In the genomic region with DNA sequence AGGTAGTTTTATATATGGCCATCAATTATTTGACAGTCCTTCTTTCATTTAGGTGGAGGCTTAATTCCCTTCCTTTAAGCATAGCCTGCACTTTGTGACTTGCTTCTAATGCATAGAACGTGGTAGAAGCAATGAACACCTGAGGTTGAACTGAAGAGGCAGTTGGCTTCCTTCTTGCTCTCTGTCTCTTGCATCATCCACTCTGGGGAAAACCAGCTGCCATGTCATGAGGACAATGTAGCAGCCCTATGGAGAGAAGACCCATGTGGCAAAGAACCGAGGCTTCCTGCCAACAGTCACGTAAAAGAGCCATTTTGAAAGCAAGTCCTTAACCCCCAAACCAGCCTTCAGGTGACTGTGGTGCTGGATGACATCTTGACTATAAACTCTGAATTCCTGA, we compare ENCODE assay signal across 14 cellular contexts. TPM values are rescaled to one million over a fixed set of nuclear protein-coding genes. Genes with fewer than 3 reads are reported as not detected.
"Had no signal": no experiment of that assay in that cellular context is flagged by ENCODE, and none has a peak within 500 bp of the region (broad histone marks: within the 10 kb centered on the region; RNA-seq: fewer than 3 reads in every experiment).

No MANE protein-coding gene starts in this region.

- H3K4me3 Mint-ChIP-seq: activated T-cell treated with anti-CD3 and anti-CD28 coated beads, Interleukin-2, amount 50 U/mL, for 4 hours; brain; neural crest cell had no signal

- H3K36me3 ChIP-seq: heart right ventricle, ovary, thyroid gland, uterus had no signal

- H3K36me3 Mint-ChIP-seq: activated naive CD4-positive, alpha-beta T cell treated with anti-CD3 and anti-CD28 coated beads, Interleukin-2, amount 50 U/mL, for 72 hours had no signal

- H3K27ac Mint-ChIP-seq: activated naive CD4-positive, alpha-beta T cell treated with anti-CD3 and anti-CD28 coated beads, Interleukin-2, amount 50 U/mL, for 72 hours had no signal

- H3K27me3 ChIP-seq: heart right ventricle, ovary, thyroid gland, uterus had no signal

- H3K9me3 Mint-ChIP-seq: activated naive CD4-positive, alpha-beta T cell treated with anti-CD3 and anti-CD28 coated beads, Interleukin-2, amount 50 U/mL, for 72 hours; neural crest cell had no signal

- FAIRE-seq: frontal cortex had no signal

- H3K27ac ChIP-seq: heart right ventricle, ovary, thyroid gland, uterus had no signal

- H3K9me3 ChIP-seq: ovary, thyroid gland, uterus had no signal

- H3K4me3 ChIP-seq: heart right ventricle, ovary, thyroid gland, uterus had no signal

- DNase-seq: activated effector memory CD4-positive, alpha-beta T cell treated with anti-CD3 and anti-CD28 coated beads, Interleukin-2, amount 50 U/mL, for 16 hours; activated T-cell treated with anti-CD3 and anti-CD28 coated beads, Interleukin-2, amount 50 U/mL, for 4 hours; amygdala; effector memory CD4-positive, alpha-beta T cell; heart right ventricle; mesendoderm; stimulated activated CD4-positive, alpha-beta T cell treated with anti-CD3 and anti-CD28 coated beads, Interleukin-4, amount 100 ng/mL, for 4 hours; thyroid gland had no signal

- ATAC-seq: activated naive CD4-positive, alpha-beta T cell treated with anti-CD3 and anti-CD28 coated beads, Interleukin-2, amount 50 U/mL, for 72 hours; activated T-cell treated with anti-CD3 and anti-CD28 coated beads, Interleukin-2, amount 50 U/mL, for 4 hours; heart right ventricle had no signal

RNA-seq across cellular contexts. Expression of a gene that starts 46.8 kb away (rescaled TPM):
- total RNA-seq: activated naive CD4-positive, alpha-beta T cell treated with anti-CD3 and anti-CD28 coated beads, Interleukin-2, amount 50 U/mL, for 72 hours; activated T-cell treated with anti-CD3 and anti-CD28 coated beads, Interleukin-2, amount 50 U/mL, for 4 hours had no signal
